Comparison of ENCODE assay signal across 1 cellular context in genomic region chr12:88833641-88834116, GRCh38.
TF ChIP-seq lines count a peak whose summit lies in the region.

No MANE protein-coding gene starts in this region.

TF ChIP-seq in SK-N-SH treated with all-trans-retinoic acid at 6 μM for 48 hours, 23 proteins besides CTCF, POLR2A, EP300 and RAD21 (continued from another document):
- TF ChIP-seq PATZ1 (CRISPR knock-in tag; IDR thresholded peaks at IDR 0.05; ENCODE audit: borderline replicate concordance) = no peak
- TF ChIP-seq CSDC2 (CRISPR knock-in tag; IDR thresholded peaks at IDR 0.05) = no peak
- TF ChIP-seq PPARA (CRISPR knock-in tag; IDR thresholded peaks at IDR 0.05; ENCODE audit: borderline replicate concordance) = no peak
- TF ChIP-seq OSR1 (CRISPR knock-in tag; IDR thresholded peaks at IDR 0.05) = no peak
- no peak for TF ChIP-seq ZNF8 (CRISPR knock-in tag; IDR thresholded peaks at IDR 0.05)
- no peak for TF ChIP-seq ARNTL (CRISPR knock-in tag; IDR thresholded peaks at IDR 0.05; ENCODE audit: borderline replicate concordance, low read depth)
